1 cellular context compared by ENCODE assay signal in genomic region chr3:183244219-183244618, GRCh38.
TF ChIP-seq lines count a peak whose summit lies in the region.

No MANE protein-coding gene starts in this region.

TF ChIP-seq in endothelial cell of umbilical vein, 7 proteins besides CTCF, POLR2A, EP300 and RAD21:
- TF ChIP-seq EZH2 (IDR thresholded peaks at IDR 0.05; ENCODE audit: borderline replicate concordance, low read depth, low read length, severe bottlenecking) (no peak), FOS (IDR thresholded peaks at IDR 0.05; ENCODE audit: borderline replicate concordance, insufficient read depth, low read length) (peak; percentile 56), GATA2 (IDR thresholded peaks at IDR 0.05; ENCODE audit: insufficient read depth, insufficient read length, low read depth, low read length) (peak; percentile 37)
